In genomic region chr1:53272349-53272748, GRCh38 we compare ENCODE assay signal across 25 cellular contexts. TPM values are rescaled to one million over a fixed set of nuclear protein-coding genes. Genes with fewer than 3 reads are reported as not detected.
DNase-seq lines count a peak whose midpoint lies in the region; FAIRE-seq and TF ChIP-seq lines count a peak whose summit lies in the region.
"Had no signal": no experiment of that assay in that cellular context is flagged by ENCODE, and none has a peak within 500 bp of the region (broad histone marks: within the 10 kb centered on the region; RNA-seq: fewer than 3 reads in every experiment).

No MANE protein-coding gene starts in this region.

- H3K9me3 ChIP-seq in astrocyte (ENCODE audit: insufficient read depth, low read depth, low read length) (no peaks in the 10 kb centered on the region), spleen (no peaks in the 10 kb centered on the region)
- H3K9me3 ChIP-seq: BLaER1 had no signal

- CTCF ChIA-PET in activated naive CD4-positive, alpha-beta T cell treated with anti-CD3 and anti-CD28 coated beads, Interleukin-2, amount 10 ng/mL, durations not matched to agents 7 days and 5 days (lab: Charles Lee), result interaction anchor here (3.3 kb wide), 1 partner anchor 121 kb away, joined by 16 read pairs; no protein-coding TSS in a partner anchor
- CTCF ChIA-PET in activated naive CD4-positive, alpha-beta T cell treated with anti-CD3 and anti-CD28 coated beads for 36 hours (lab: Charles Lee), result interaction anchor here (0.6 kb wide), 1 partner anchor 694 kb away, joined by 3 read pairs; no protein-coding TSS in a partner anchor

- no peaks in the 10 kb centered on the region for H3K79me2 ChIP-seq in astrocyte (ENCODE audit: insufficient read depth, low read length)

- no peak overlapping the region for H3K4me3 ChIP-seq in astrocyte (ENCODE audit: insufficient read depth, low read depth, low read length)
- H3K4me3 ChIP-seq in spleen, result no peak overlapping the region
- H3K4me3 ChIP-seq: BLaER1 had no signal

- no peaks in the 10 kb centered on the region for H3K4me1 Mint-ChIP-seq in activated naive CD4-positive, alpha-beta T cell treated with anti-CD3 and anti-CD28 coated beads, Interleukin-2, amount 10 ng/mL, durations not matched to agents 7 days and 5 days
- no peaks in the 10 kb centered on the region for H3K4me1 Mint-ChIP-seq in activated naive CD4-positive, alpha-beta T cell treated with anti-CD3 and anti-CD28 coated beads for 36 hours (ENCODE audit: low read depth)
- peaks cover 6% of the 10 kb centered on the region for H3K4me1 Mint-ChIP-seq in astrocyte (ENCODE audit: low read depth, unreplicated experiment)

- H3K4me1 ChIP-seq in astrocyte (ENCODE audit: insufficient read depth, low read length), result peaks cover 3% of the 10 kb centered on the region
- H3K4me1 ChIP-seq in spleen, result no peaks in the 10 kb centered on the region
- H3K4me1 ChIP-seq: BLaER1 had no signal

- H3K27me3 ChIP-seq in astrocyte (ENCODE audit: insufficient read depth, low read length) (no peaks in the 10 kb centered on the region), spleen (replicated peaks in 1 of 7) (no peaks in the 10 kb centered on the region)
- H3K27me3 ChIP-seq: BLaER1 had no signal

- peaks cover 26% of the 10 kb centered on the region for H3K36me3 Mint-ChIP-seq in activated naive CD4-positive, alpha-beta T cell treated with anti-CD3 and anti-CD28 coated beads, Interleukin-2, amount 10 ng/mL, durations not matched to agents 7 days and 5 days
- peaks cover 37% of the 10 kb centered on the region for H3K36me3 Mint-ChIP-seq in activated naive CD4-positive, alpha-beta T cell treated with anti-CD3 and anti-CD28 coated beads for 36 hours (ENCODE audit: low read depth)
- peaks cover 23% of the 10 kb centered on the region for H3K36me3 Mint-ChIP-seq in astrocyte (ENCODE audit: low read depth, unreplicated experiment)
- H3K36me3 Mint-ChIP-seq: IgD-negative memory B cell had no signal

- H2AFZ ChIP-seq in astrocyte (ENCODE audit: low read depth, low read length), result no peak overlapping the region

- no peak for TF ChIP-seq CTCF in astrocyte (IDR thresholded peaks at IDR 0.05; ENCODE audit: insufficient read depth, low read depth, low read length)
- TF ChIP-seq CTCF in spleen (IDR thresholded peaks at IDR 0.05 in 8 of 11, conservative IDR thresholded peaks at IDR 0.05 in 3 of 11), result no peak

- H3K36me3 ChIP-seq in astrocyte (ENCODE audit: insufficient read depth, low read length) (no peaks in the 10 kb centered on the region), spleen (peaks cover 0 to 64% (median 0%) of the 10 kb centered on the region in 6 donors)

- H4K20me1 ChIP-seq in astrocyte (ENCODE audit: insufficient read depth, low read length), result no peaks in the 10 kb centered on the region

- no peaks in the 10 kb centered on the region for H3K9me3 Mint-ChIP-seq in activated naive CD4-positive, alpha-beta T cell treated with anti-CD3 and anti-CD28 coated beads, Interleukin-2, amount 10 ng/mL, durations not matched to agents 7 days and 5 days
- H3K9me3 Mint-ChIP-seq in activated naive CD4-positive, alpha-beta T cell treated with anti-CD3 and anti-CD28 coated beads for 36 hours, result no peaks in the 10 kb centered on the region
- peaks cover 6% of the 10 kb centered on the region for H3K9me3 Mint-ChIP-seq in astrocyte (ENCODE audit: unreplicated experiment)
- H3K9me3 Mint-ChIP-seq: IgD-negative memory B cell had no signal

- WGBS in spleen, 5 donors, result 81 to 100% (median 94%) methylated on average over 4 of the region's 4 CpGs

- intact Hi-C loops in activated naive CD4-positive, alpha-beta T cell treated with anti-CD3 and anti-CD28 coated beads for 36 hours (cut with micrococcal nuclease), result no loop called here
- intact Hi-C loops in spleen (cut with DNase I; ENCODE audit: low total_unique reads), result no loop called here

- H3K27ac ChIP-seq in astrocyte (ENCODE audit: low read depth, low read length) (no peak overlapping the region), spleen (no peak overlapping the region)
- H3K27ac ChIP-seq: BLaER1, HL-60, RWPE1 had no signal

- H3K4me3 Mint-ChIP-seq in activated naive CD4-positive, alpha-beta T cell treated with anti-CD3 and anti-CD28 coated beads, Interleukin-2, amount 10 ng/mL, durations not matched to agents 7 days and 5 days, result no peak overlapping the region
- H3K4me3 Mint-ChIP-seq in activated naive CD4-positive, alpha-beta T cell treated with anti-CD3 and anti-CD28 coated beads for 36 hours, result no peak overlapping the region
- no peak overlapping the region for H3K4me3 Mint-ChIP-seq in astrocyte (ENCODE audit: unreplicated experiment)
- H3K4me3 Mint-ChIP-seq: CD4-positive, CD25-positive, alpha-beta regulatory T cell; IgD-negative memory B cell had no signal

- peak overlapping the region; percentile 30 for H3K4me2 ChIP-seq in astrocyte (ENCODE audit: low read length)
- H3K4me2 ChIP-seq: BLaER1 had no signal

- no peak for TF ChIP-seq POLR2A in spleen (IDR thresholded peaks at IDR 0.05)

- H3K27ac Mint-ChIP-seq in activated naive CD4-positive, alpha-beta T cell treated with anti-CD3 and anti-CD28 coated beads, Interleukin-2, amount 10 ng/mL, durations not matched to agents 7 days and 5 days, result peak overlapping the region; percentile 24
- H3K27ac Mint-ChIP-seq in activated naive CD4-positive, alpha-beta T cell treated with anti-CD3 and anti-CD28 coated beads for 36 hours, result no peak overlapping the region
- no peak overlapping the region for H3K27ac Mint-ChIP-seq in astrocyte (ENCODE audit: unreplicated experiment)
- H3K27ac Mint-ChIP-seq: IgD-negative memory B cell had no signal

- DNase-seq in activated naive CD4-positive, alpha-beta T cell treated with anti-CD3 and anti-CD28 coated beads, Interleukin-2, amount 10 ng/mL, durations not matched to agents 7 days and 5 days, result no peak
- no peak for DNase-seq in activated naive CD4-positive, alpha-beta T cell treated with anti-CD3 and anti-CD28 coated beads for 36 hours
- DNase-seq in astrocyte (ENCODE audit: low read depth) (peak; percentile 5), mesenteric fat pad (ENCODE audit: low spot score) (peak; percentile 51), spleen (peak; percentile 32), nucleus accumbens (lab: John Stamatoyannopoulos, UW) (no peak), GF-D8 (lab: John Stamatoyannopoulos, UW) (no peak), NCI-H1694 treated with DMSO at 0.1 percent for 48 hours (lab: John Stamatoyannopoulos, UW) (no peak)
- DNase-seq: CD4-positive, CD25-positive, alpha-beta regulatory T cell; DMS153; NCI-H1092; NCI-H1417 treated with DMSO at 0.1 percent for 48 hours; NCI-H187; NCI-H2081 treated with DMSO at 0.1 percent for 48 hours; NCI-H2171; NCI-H226; NCI-H510A; NCI-H69; SHP77 had no signal

- no peak overlapping the region for H3K9ac ChIP-seq in astrocyte (ENCODE audit: low read length)

- no peaks in the 10 kb centered on the region for H3K27me3 Mint-ChIP-seq in activated naive CD4-positive, alpha-beta T cell treated with anti-CD3 and anti-CD28 coated beads, Interleukin-2, amount 10 ng/mL, durations not matched to agents 7 days and 5 days
- no peaks in the 10 kb centered on the region for H3K27me3 Mint-ChIP-seq in activated naive CD4-positive, alpha-beta T cell treated with anti-CD3 and anti-CD28 coated beads for 36 hours (ENCODE audit: low read depth)
- H3K27me3 Mint-ChIP-seq in astrocyte (ENCODE audit: low read depth, unreplicated experiment), result no peaks in the 10 kb centered on the region
- H3K27me3 Mint-ChIP-seq: CD4-positive, CD25-positive, alpha-beta regulatory T cell; IgD-negative memory B cell had no signal

- FAIRE-seq in astrocyte (lab: Jason Lieb, UNC), result no peak
- FAIRE-seq: GM18507, H54 had no signal

RNA-seq across cellular contexts. Expression of gene MAGOH, which starts 34.0 kb away (rescaled TPM):
- total RNA-seq in activated naive CD4-positive, alpha-beta T cell treated with anti-CD3 and anti-CD28 coated beads for 36 hours, result 10 to 100 TPM; 83.7 to 87.2 TPM
- total RNA-seq in astrocyte (34.8 and 35.7 TPM in 2 replicates), mesenteric fat pad (35.7 TPM), spleen (10 to 100 TPM; 26.5 to 39.7 (median 34.1) TPM)
- polyA plus RNA-seq in spleen, result 100 to 1,000 TPM in 2 of 3 donors, 10 to 100 TPM in 1; 83.9 to 105 (median 104) TPM

RNA-seq across cellular contexts. Expression of gene CZIB, which starts 51.9 kb away (rescaled TPM):
- total RNA-seq in activated naive CD4-positive, alpha-beta T cell treated with anti-CD3 and anti-CD28 coated beads for 36 hours, result 10 to 100 TPM; 44.4 to 45.6 TPM
- total RNA-seq in astrocyte (32.3 and 34.5 TPM in 2 replicates), mesenteric fat pad (48.2 TPM), spleen (10 to 100 TPM; 35.3 to 49.9 (median 45.2) TPM)
- polyA plus RNA-seq in spleen, result 10 to 100 TPM; 63.7 to 71.8 (median 71.7) TPM

RNA-seq across cellular contexts. Expression of gene LRP8, which starts 55.5 kb away (rescaled TPM):
- total RNA-seq in activated naive CD4-positive, alpha-beta T cell treated with anti-CD3 and anti-CD28 coated beads for 36 hours, result 10 to 100 TPM; 27.7 to 32.9 TPM
- 12.8 and 13.9 TPM in 2 replicates for total RNA-seq in astrocyte
- total RNA-seq in mesenteric fat pad, result 9.9 TPM
- total RNA-seq in spleen, result 10 to 100 TPM in 1 of 7 donors, 1 to 10 TPM in 6; 4.0 to 14.4 (median 8.0) TPM
- polyA plus RNA-seq in spleen, result 1 to 10 TPM; 1.7 to 2.4 (median 2.0) TPM

Comparison
In these comparisons a context has a peak if more than half of its experiments do, and no peak if none do; other contexts are left out.
1. DNase-seq: peak in astrocyte (single experiment), mesenteric fat pad (single experiment) and spleen (single experiment); none in activated naive CD4-positive, alpha-beta T cell treated with anti-CD3 and anti-CD28 coated beads, Interleukin-2, amount 10 ng/mL, durations not matched to agents 7 days and 5 days (single experiment), activated naive CD4-positive, alpha-beta T cell treated with anti-CD3 and anti-CD28 coated beads for 36 hours (single experiment), nucleus accumbens (0 of 56), GF-D8 (single experiment) and NCI-H1694 treated with DMSO at 0.1 percent for 48 hours (single experiment).